ENCODE assay signal across 8 cellular contexts in genomic region chr1:213988639-213989070, GRCh38. TPM values are rescaled to one million over a fixed set of nuclear protein-coding genes. Genes with fewer than 3 reads are reported as not detected.
DNase-seq lines count a peak whose midpoint lies in the region; ATAC-seq, FAIRE-seq and TF ChIP-seq lines count a peak whose summit lies in the region.

No MANE protein-coding gene starts in this region.

- peak overlapping the region; percentile 76 for H3K4me2 ChIP-seq in trophoblast cell (ENCODE audit: low read length)

- H2BK120ac ChIP-seq in trophoblast cell (ENCODE audit: insufficient read depth, low read length, poor library complexity) = no peak overlapping the region

- no peak overlapping the region for H4K8ac ChIP-seq in trophoblast cell (ENCODE audit: low read depth, low read length)

- DNase-seq in activated CD4-positive, alpha-beta T cell treated with anti-CD3 and anti-CD28 coated beads for 36 hours = no peak
- DNase-seq in activated CD4-positive, alpha-beta T cell treated with anti-CD3 and anti-CD28 coated beads, Interleukin-2, amount 50 U/mL, for 1 hour = no peak
- peak; percentile 46 for DNase-seq in SW480 (ENCODE audit: low spot score)
- DNase-seq in foreskin fibroblast = peak in 1 of 2 donors; percentile 52
- DNase-seq in trophoblast cell = no peak
- DNase-seq in GM12892 (ENCODE audit: insufficient read length) = no peak
- no peak for DNase-seq in Kasumi-1 (lab: John Stamatoyannopoulos, UW)
- DNase-seq in stimulated activated naive CD4-positive, alpha-beta T cell (lab: John Stamatoyannopoulos, UW) = no peak

- peak overlapping the region; percentile 51 for H3K27ac Mint-ChIP-seq in activated CD4-positive, alpha-beta T cell treated with anti-CD3 and anti-CD28 coated beads for 36 hours

- POLR2A ChIA-PET in activated CD4-positive, alpha-beta T cell treated with anti-CD3 and anti-CD28 coated beads for 36 hours (lab: Charles Lee) = no interaction called here

- no peak overlapping the region for H3K4ac ChIP-seq in trophoblast cell (ENCODE audit: low read depth, low read length)

- H3K4me1 Mint-ChIP-seq in activated CD4-positive, alpha-beta T cell treated with anti-CD3 and anti-CD28 coated beads for 36 hours = peaks cover 37% of the 10 kb centered on the region

- no peak for ATAC-seq in activated CD4-positive, alpha-beta T cell treated with anti-CD3 and anti-CD28 coated beads for 36 hours

- H3K14ac ChIP-seq in trophoblast cell (ENCODE audit: low read length) = no peak overlapping the region

- no peak for FAIRE-seq in GM12892 (lab: Jason Lieb, UNC)

- no peak overlapping the region for H2AK5ac ChIP-seq in trophoblast cell (ENCODE audit: low read length)

- H2AFZ ChIP-seq in trophoblast cell (ENCODE audit: insufficient read depth, low read length, poor library complexity) = peak overlapping the region; percentile 2

- H2BK12ac ChIP-seq in trophoblast cell (ENCODE audit: low read length) = no peak overlapping the region

- peak overlapping the region; percentile 81 for H3K4me3 Mint-ChIP-seq in activated CD4-positive, alpha-beta T cell treated with anti-CD3 and anti-CD28 coated beads for 36 hours

- H3K79me1 ChIP-seq in trophoblast cell (ENCODE audit: low read length) = peaks cover 1% of the 10 kb centered on the region

- CTCF ChIA-PET in activated CD4-positive, alpha-beta T cell treated with anti-CD3 and anti-CD28 coated beads for 36 hours (lab: Charles Lee) = no interaction called here

- intact Hi-C loops in activated CD4-positive, alpha-beta T cell treated with anti-CD3 and anti-CD28 coated beads for 36 hours (cut with DNase I, micrococcal nuclease) = loop anchor here in 1 of 2 experiments (5.0 kb wide), 2 partner anchors 226 to 1579 kb away; partner anchors contain the start of gene KCTD3

- H3K4me1 ChIP-seq in trophoblast cell (ENCODE audit: control insufficient read depth in 1 of 2, insufficient read depth in 2 of 2, low read length in 2 of 2) = peaks cover 14 to 25% of the 10 kb centered on the region in 2 experiments

- no peaks in the 10 kb centered on the region for H3K36me3 Mint-ChIP-seq in activated CD4-positive, alpha-beta T cell treated with anti-CD3 and anti-CD28 coated beads for 36 hours (ENCODE audit: low read depth)

- no peak overlapping the region for H2BK5ac ChIP-seq in trophoblast cell (ENCODE audit: low read depth, low read length, poor library complexity)

- no peaks in the 10 kb centered on the region for H3K9me3 ChIP-seq in trophoblast cell (ENCODE audit: insufficient read depth, low read depth, low read length)

- H3K23ac ChIP-seq in trophoblast cell (ENCODE audit: low read length) = no peak overlapping the region

- H3K18ac ChIP-seq in trophoblast cell (ENCODE audit: low read length) = no peak overlapping the region

- peaks cover 31% of the 10 kb centered on the region for H3K27me3 ChIP-seq in trophoblast cell (ENCODE audit: insufficient read depth, low read length)

- no peak for TF ChIP-seq CTCF in foreskin fibroblast (IDR thresholded peaks at IDR 0.05; ENCODE audit: low read depth, low read length)

- no CpG with 5 or more reads among the region's 19 CpGs for WGBS in trophoblast cell (ENCODE audit: extremely low coverage, insufficient coverage, insufficient read length)

- no peaks in the 10 kb centered on the region for H3K79me2 ChIP-seq in trophoblast cell (ENCODE audit: control insufficient read depth, insufficient read depth, low read length, poor library complexity)

- H4K91ac ChIP-seq in trophoblast cell (ENCODE audit: low read depth, low read length) = no peak overlapping the region

- H3K4me3 ChIP-seq in foreskin fibroblast (ENCODE audit: low read depth in 1 of 2, low read length in 2 of 2) = peak overlapping the region; percentile 62 to 65
- peak overlapping the region; percentile 59 for H3K4me3 ChIP-seq in trophoblast cell (ENCODE audit: low read depth, low read length)

- H3K27me3 Mint-ChIP-seq in activated CD4-positive, alpha-beta T cell treated with anti-CD3 and anti-CD28 coated beads for 36 hours = peaks cover 85% of the 10 kb centered on the region

- no peak for TF ChIP-seq POLR2A in GM12892 (IDR thresholded peaks at IDR 0.05; ENCODE audit: low read depth, low read length)

- no peak overlapping the region for H3K27ac ChIP-seq in trophoblast cell (ENCODE audit: low read depth, low read length)

- no peaks in the 10 kb centered on the region for H3K36me3 ChIP-seq in trophoblast cell (ENCODE audit: control insufficient read depth in 1 of 2, insufficient read depth in 2 of 2, low read length in 2 of 2)

- H3K9me3 Mint-ChIP-seq in activated CD4-positive, alpha-beta T cell treated with anti-CD3 and anti-CD28 coated beads for 36 hours (ENCODE audit: low read depth) = no peaks in the 10 kb centered on the region

- no peak overlapping the region for H4K12ac ChIP-seq in trophoblast cell (ENCODE audit: low read depth, low read length)

- no peak overlapping the region for H3K9ac ChIP-seq in trophoblast cell (ENCODE audit: low read length)

RNA-seq across cellular contexts. Expression of gene PROX1, which starts 0.9 kb away (rescaled TPM):
- total RNA-seq in activated CD4-positive, alpha-beta T cell treated with anti-CD3 and anti-CD28 coated beads for 36 hours = under 1 TPM; 0.09 to 0.14 TPM
- polyA plus RNA-seq in trophoblast cell (2013) = 1.3 and 1.6 TPM in 2 replicates
- 0.04 TPM for polyA plus RNA-seq in GM12892 (2012; ENCODE audit: missing spikeins)
